Comparison of ENCODE assay signal across 21 cellular contexts in the genomic region with DNA sequence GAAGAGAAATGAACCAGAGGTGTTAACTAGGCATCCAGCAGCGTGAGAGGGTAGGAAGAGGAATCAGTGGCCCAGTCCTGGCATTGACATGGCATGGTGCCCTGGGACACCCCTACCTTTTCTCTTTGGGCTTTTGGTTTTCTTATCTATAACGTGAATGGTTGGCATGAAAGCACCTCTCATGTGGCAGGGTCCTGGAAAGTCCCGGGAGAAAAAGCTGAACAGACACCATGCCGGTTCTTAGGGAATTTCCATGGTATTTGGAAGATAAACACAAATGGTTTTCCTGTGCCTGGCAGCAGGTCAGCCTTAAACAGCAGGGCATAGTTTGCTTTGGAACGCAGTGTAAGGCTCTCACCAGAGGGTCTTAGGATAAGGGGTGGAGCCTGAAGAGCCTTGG. TPM values are rescaled to one million over a fixed set of nuclear protein-coding genes. Genes with fewer than 3 reads are reported as not detected.
DNase-seq lines count a peak whose midpoint lies in the region; ATAC-seq, FAIRE-seq and TF ChIP-seq lines count a peak whose summit lies in the region.
"Had no signal": no experiment of that assay in that cellular context is flagged by ENCODE, and none has a peak within 500 bp of the region (broad histone marks: within the 10 kb centered on the region; RNA-seq: fewer than 3 reads in every experiment).

No MANE protein-coding gene starts in this region.

- WGBS in A549 (ENCODE audit: missing lambda C conversion rate), result 8% methylated on average over 5 of the region's 5 CpGs
- WGBS in psoas muscle, 3 donors, result 34 to 51% (median 48%) methylated on average over 5 of the region's 5 CpGs

- no peak for TF ChIP-seq EP300 in A549 (IDR thresholded peaks at IDR 0.05)

- no peak for DNase-seq in A549 (ENCODE audit: low read depth in 1 of 2, low spot score in 1 of 2)
- peak; percentile 54 for DNase-seq in M059J (ENCODE audit: low read depth)
- no peak for DNase-seq in caudate nucleus (lab: John Stamatoyannopoulos, UW)
- peak; percentile 28 for DNase-seq in islet precursor cell
- DNase-seq in psoas muscle, result no peak
- DNase-seq in NCI-H526 treated with DMSO at 0.1 percent for 48 hours (lab: John Stamatoyannopoulos, UW), result no peak
- DNase-seq in GM19238 (ENCODE audit: insufficient read length, low spot score), result no peak
- DNase-seq: DMS79 treated with DMSO at 0.1 percent for 48 hours; NCI-H1048; stimulated activated CD4-positive, alpha-beta T cell treated with anti-CD3 and anti-CD28 coated beads, Interleukin-2, amount 100 ng/mL, for 24 hours; stimulated activated naive CD4-positive, alpha-beta T cell; T1000 had no signal

- no peaks in the 10 kb centered on the region for H3K36me3 ChIP-seq in psoas muscle (ENCODE audit: insufficient read depth in 1 of 2, low read depth in 1 of 2)
- H3K36me3 ChIP-seq: brain microvascular endothelial cell, HAP-1, thoracic aorta had no signal

- H3K4me1 ChIP-seq in A549, result peaks cover 29% of the 10 kb centered on the region
- H3K4me1 ChIP-seq in psoas muscle, result no peaks in the 10 kb centered on the region
- H3K4me1 ChIP-seq: HAP-1 had no signal

- TF ChIP-seq RAD21 in A549 (conservative IDR thresholded peaks at IDR 0.05 in 1 of 2, IDR thresholded peaks at IDR 0.05 in 1 of 2), result no peak

- CTCF ChIA-PET in A549 (lab: Yijun Ruan, JAX), result interaction anchor here (0.6 to 3.2 kb wide), 12 partner anchors 10 to 366 kb away, joined by 3 to 26 read pairs (median 6); a partner anchor contains a TSS

- H3K27ac ChIP-seq in A549 (peak overlapping the region in 1 of 2 experiments; percentile 68; a peak in 3 of 6 replicates), caudate nucleus (ENCODE audit: low read depth, low read length) (peak overlapping the region; percentile 2), psoas muscle (no peak overlapping the region)
- H3K27ac ChIP-seq: brain microvascular endothelial cell, KMS-11, thoracic aorta had no signal

- H3K9me3 ChIP-seq in A549, result no peaks in the 10 kb centered on the region
- no peaks in the 10 kb centered on the region for H3K9me3 ChIP-seq in psoas muscle
- H3K9me3 ChIP-seq: HAP-1, thoracic aorta had no signal

- intact Hi-C loops in psoas muscle (cut with DNase I), result no loop called here

- no peak overlapping the region for H3K4me3 ChIP-seq in A549
- no peak overlapping the region for H3K4me3 ChIP-seq in psoas muscle
- H3K4me3 ChIP-seq: HAP-1, thoracic aorta had no signal

- TF ChIP-seq CTCF in A549 (IDR thresholded peaks at IDR 0.05), result no peak
- no peak for TF ChIP-seq CTCF in psoas muscle (IDR thresholded peaks at IDR 0.05)

- ATAC-seq in A549 (peak in 1 of 2 experiments; percentile 59; a peak in 3 of 6 replicates), psoas muscle (no peak), HG03097 (IDR thresholded peaks at IDR 0.05; ENCODE audit: low FRiP score, unreplicated experiment) (no peak)
- ATAC-seq: activated T-cell treated with anti-CD3 and anti-CD28 coated beads, Interleukin-2, amount 50 U/mL, for 72 hours had no signal

- H3K4me2 ChIP-seq in A549, result peak overlapping the region; percentile 15; the same call in 2 of the 3 replicates
- H3K4me2 ChIP-seq: KMS-11 had no signal

- no peak for FAIRE-seq in A549 (lab: Jason Lieb, UNC)
- FAIRE-seq: frontal cortex had no signal

- H3K27me3 ChIP-seq in psoas muscle (ENCODE audit: insufficient read depth in 3 of 3, low read length in 2 of 3), result no peaks in the 10 kb centered on the region
- H3K27me3 ChIP-seq: brain microvascular endothelial cell had no signal

- no peak for TF ChIP-seq POLR2A in A549 (IDR thresholded peaks at IDR 0.05; ENCODE audit: low read length)

- POLR2A ChIA-PET in A549 (lab: Yijun Ruan, JAX), result no interaction called here

TF ChIP-seq in A549, 52 proteins besides CTCF, POLR2A, EP300 and RAD21:
- TF ChIP-seq TP53 (CRISPR knock-in tag; IDR thresholded peaks at IDR 0.05) (no peak), FOXS1 (CRISPR knock-in tag; IDR thresholded peaks at IDR 0.05) (no peak), RFX5 (IDR thresholded peaks at IDR 0.05) (no peak), HOXA7 (CRISPR knock-in tag; IDR thresholded peaks at IDR 0.05) (no peak), JUNB (IDR thresholded peaks at IDR 0.05) (no peak), ESRRA (IDR thresholded peaks at IDR 0.05; ENCODE audit: borderline replicate concordance, low read length) (no peak), POLR2AphosphoS2 (conservative IDR thresholded peaks at IDR 0.05; ENCODE audit: low read length) (no peak), SREBF2 (IDR thresholded peaks at IDR 0.05) (no peak), TFCP2L1 (CRISPR knock-in tag; IDR thresholded peaks at IDR 0.05) (no peak), RARB (CRISPR knock-in tag; IDR thresholded peaks at IDR 0.05) (no peak), CBX8 (IDR thresholded peaks at IDR 0.05) (no peak), GATA3 (IDR thresholded peaks at IDR 0.05; ENCODE audit: borderline replicate concordance) (no peak), MAZ (IDR thresholded peaks at IDR 0.05; ENCODE audit: borderline replicate concordance, low read depth, low read length) (no peak), EHF (CRISPR knock-in tag; IDR thresholded peaks at IDR 0.05) (no peak), CBX2 (IDR thresholded peaks at IDR 0.05; ENCODE audit: borderline replicate concordance, low read depth) (no peak)
- TF ChIP-seq, protein P1, sequence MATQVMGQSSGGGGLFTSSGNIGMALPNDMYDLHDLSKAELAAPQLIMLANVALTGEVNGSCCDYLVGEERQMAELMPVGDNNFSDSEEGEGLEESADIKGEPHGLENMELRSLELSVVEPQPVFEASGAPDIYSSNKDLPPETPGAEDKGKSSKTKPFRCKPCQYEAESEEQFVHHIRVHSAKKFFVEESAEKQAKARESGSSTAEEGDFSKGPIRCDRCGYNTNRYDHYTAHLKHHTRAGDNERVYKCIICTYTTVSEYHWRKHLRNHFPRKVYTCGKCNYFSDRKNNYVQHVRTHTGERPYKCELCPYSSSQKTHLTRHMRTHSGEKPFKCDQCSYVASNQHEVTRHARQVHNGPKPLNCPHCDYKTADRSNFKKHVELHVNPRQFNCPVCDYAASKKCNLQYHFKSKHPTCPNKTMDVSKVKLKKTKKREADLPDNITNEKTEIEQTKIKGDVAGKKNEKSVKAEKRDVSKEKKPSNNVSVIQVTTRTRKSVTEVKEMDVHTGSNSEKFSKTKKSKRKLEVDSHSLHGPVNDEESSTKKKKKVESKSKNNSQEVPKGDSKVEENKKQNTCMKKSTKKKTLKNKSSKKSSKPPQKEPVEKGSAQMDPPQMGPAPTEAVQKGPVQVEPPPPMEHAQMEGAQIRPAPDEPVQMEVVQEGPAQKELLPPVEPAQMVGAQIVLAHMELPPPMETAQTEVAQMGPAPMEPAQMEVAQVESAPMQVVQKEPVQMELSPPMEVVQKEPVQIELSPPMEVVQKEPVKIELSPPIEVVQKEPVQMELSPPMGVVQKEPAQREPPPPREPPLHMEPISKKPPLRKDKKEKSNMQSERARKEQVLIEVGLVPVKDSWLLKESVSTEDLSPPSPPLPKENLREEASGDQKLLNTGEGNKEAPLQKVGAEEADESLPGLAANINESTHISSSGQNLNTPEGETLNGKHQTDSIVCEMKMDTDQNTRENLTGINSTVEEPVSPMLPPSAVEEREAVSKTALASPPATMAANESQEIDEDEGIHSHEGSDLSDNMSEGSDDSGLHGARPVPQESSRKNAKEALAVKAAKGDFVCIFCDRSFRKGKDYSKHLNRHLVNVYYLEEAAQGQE (IDR thresholded peaks at IDR 0.05), result no peak
- TF ChIP-seq, protein P2, sequence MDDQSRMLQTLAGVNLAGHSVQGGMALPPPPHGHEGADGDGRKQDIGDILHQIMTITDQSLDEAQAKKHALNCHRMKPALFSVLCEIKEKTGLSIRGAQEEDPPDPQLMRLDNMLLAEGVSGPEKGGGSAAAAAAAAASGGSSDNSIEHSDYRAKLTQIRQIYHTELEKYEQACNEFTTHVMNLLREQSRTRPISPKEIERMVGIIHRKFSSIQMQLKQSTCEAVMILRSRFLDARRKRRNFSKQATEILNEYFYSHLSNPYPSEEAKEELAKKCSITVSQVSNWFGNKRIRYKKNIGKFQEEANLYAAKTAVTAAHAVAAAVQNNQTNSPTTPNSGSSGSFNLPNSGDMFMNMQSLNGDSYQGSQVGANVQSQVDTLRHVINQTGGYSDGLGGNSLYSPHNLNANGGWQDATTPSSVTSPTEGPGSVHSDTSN (IDR thresholded peaks at IDR 0.05), result no peak
- TF ChIP-seq, protein P3, sequence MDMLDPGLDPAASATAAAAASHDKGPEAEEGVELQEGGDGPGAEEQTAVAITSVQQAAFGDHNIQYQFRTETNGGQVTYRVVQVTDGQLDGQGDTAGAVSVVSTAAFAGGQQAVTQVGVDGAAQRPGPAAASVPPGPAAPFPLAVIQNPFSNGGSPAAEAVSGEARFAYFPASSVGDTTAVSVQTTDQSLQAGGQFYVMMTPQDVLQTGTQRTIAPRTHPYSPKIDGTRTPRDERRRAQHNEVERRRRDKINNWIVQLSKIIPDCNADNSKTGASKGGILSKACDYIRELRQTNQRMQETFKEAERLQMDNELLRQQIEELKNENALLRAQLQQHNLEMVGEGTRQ (IDR thresholded peaks at IDR 0.05), result no peak
- TF ChIP-seq, protein P4, sequence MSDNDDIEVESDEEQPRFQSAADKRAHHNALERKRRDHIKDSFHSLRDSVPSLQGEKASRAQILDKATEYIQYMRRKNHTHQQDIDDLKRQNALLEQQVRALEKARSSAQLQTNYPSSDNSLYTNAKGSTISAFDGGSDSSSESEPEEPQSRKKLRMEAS (IDR thresholded peaks at IDR 0.05), result no peak
- TF ChIP-seq, protein P5, sequence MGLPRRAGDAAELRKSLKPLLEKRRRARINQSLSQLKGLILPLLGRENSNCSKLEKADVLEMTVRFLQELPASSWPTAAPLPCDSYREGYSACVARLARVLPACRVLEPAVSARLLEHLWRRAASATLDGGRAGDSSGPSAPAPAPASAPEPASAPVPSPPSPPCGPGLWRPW (IDR thresholded peaks at IDR 0.05), result no peak
TF ChIP-seq in A549: peak in this region for 0.

RNA-seq across cellular contexts. Expression of a gene that starts 15.4 kb away (rescaled TPM):
- polyA plus RNA-seq in A549 (2011; rRNA removed) (17.0 and 25.3 TPM in 2 replicates), A549 (2017; fragmentation: RNase III; extraction: RNeasy Plus Mini Kit Qiagen cat#74134 plus additional on column Dnase treatment) (8.9 to 10.1 TPM (median 9.8 TPM) in 3 replicates), psoas muscle (1 to 10 TPM in 2 of 3 donors, under 1 TPM in 1; 0.09 to 4.4 (median 3.8) TPM)
- polyA plus RNA-seq in A549 (2012; cell fraction: cytosol; rRNA removed), result 8.3 and 10.9 TPM in 2 replicates
- polyA plus RNA-seq in A549 (2012; cell fraction: nucleus; rRNA removed), result 9.9 and 14.0 TPM in 2 replicates
- polyA minus RNA-seq in A549 (2011; rRNA and poly(A)+ RNA removed), result 30.1 and 36.5 TPM in 2 replicates
- total RNA-seq in M059J (2014; rRNA removed; shearing (Covaris generic)), result 2.2 and 3.1 TPM in 2 replicates
- 10 to 100 TPM in 2 of 4 donors, 1 to 10 TPM in 2; 2.7 to 12.2 (median 8.0) TPM for total RNA-seq in psoas muscle
- total RNA-seq: activated CD8-positive, alpha-beta memory T cell treated with anti-CD3 and anti-CD28 coated beads for 36 hours; mononuclear cell had no signal

Comparison
In these comparisons a context has a peak if more than half of its experiments do, and no peak if none do; other contexts are left out.
1. DNase-seq: peak in M059J (single experiment) and islet precursor cell (single experiment); none in A549 (0 of 2), caudate nucleus (0 of 61), psoas muscle (0 of 2), NCI-H526 treated with DMSO at 0.1 percent for 48 hours (single experiment) and GM19238 (single experiment).